In the genomic region with DNA sequence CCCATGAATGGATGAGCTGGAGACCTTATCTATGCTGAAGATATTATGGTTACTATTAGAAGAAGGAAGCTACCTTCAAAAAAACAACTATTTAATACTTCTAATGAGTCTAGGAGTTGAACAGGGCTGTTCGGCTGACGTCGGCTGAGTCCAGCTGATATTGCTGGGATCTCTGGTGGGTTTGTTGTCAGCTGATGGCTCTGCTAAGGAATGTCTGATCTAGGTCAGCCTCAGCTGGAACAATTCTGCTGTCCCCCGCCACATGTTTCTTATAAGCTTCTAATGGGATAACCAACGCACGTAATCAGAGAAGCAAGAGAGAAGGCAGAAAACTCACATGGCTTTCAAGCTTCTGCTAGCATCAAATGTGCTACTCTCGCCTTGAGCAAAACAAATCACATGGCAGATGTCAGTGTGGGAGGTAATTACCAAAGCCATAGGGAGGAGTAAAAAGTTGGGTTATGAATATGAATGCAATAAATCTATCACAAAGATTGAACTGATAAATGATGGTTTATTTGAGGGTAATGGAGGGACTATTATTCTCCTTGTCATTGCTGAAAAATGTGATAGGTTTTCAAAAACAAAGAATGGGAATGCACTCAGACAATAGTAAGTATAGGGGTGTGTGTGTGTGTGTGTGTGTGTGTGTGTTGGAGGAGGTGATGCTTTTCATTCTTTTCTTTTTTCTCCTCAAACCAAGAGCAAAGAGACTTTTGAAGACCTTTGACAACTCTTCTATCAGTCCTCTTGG, we compare ENCODE assay signal across 17 cellular contexts.
A peak's percentile ranks its signal among the peaks of the same experiment; 100 is the strongest.
DNase-seq lines count a peak whose midpoint lies in the region; ATAC-seq and TF ChIP-seq lines count a peak whose summit lies in the region.
"Had no signal": no experiment of that assay in that cellular context is flagged by ENCODE, and none has a peak within 500 bp of the region (broad histone marks: within the 10 kb centered on the region; RNA-seq: fewer than 3 reads in every experiment).

No MANE protein-coding gene starts in this region.

- ATAC-seq in HG02571 (IDR thresholded peaks at IDR 0.05; ENCODE audit: unreplicated experiment) (no peak), GM18868 (IDR thresholded peaks at IDR 0.05; ENCODE audit: unreplicated experiment) (no peak)
- ATAC-seq: HCT116 had no signal

- H3K4me1 ChIP-seq in spleen: no peaks in the 10 kb centered on the region
- H3K4me1 ChIP-seq: BE2C had no signal

- H3K9me3 ChIP-seq in spleen: no peaks in the 10 kb centered on the region
- H3K9me3 ChIP-seq: BE2C had no signal

- H3K27me3 ChIP-seq in spleen (replicated peaks in 1 of 7): no peaks in the 10 kb centered on the region
- H3K27me3 ChIP-seq: BE2C had no signal

- no peak overlapping the region for H3K4me3 ChIP-seq in spleen

- intact Hi-C loops in spleen (cut with DNase I; ENCODE audit: low total_unique reads): no loop called here

- no peak for TF ChIP-seq CTCF in spleen (IDR thresholded peaks at IDR 0.05 in 8 of 11, conservative IDR thresholded peaks at IDR 0.05 in 3 of 11)

- peak; percentile 57 for DNase-seq in Ammon's horn (ENCODE audit: low spot score)
- peak in 2 of 3 experiments; percentile 34 to 79 for DNase-seq in NCI-H1417 (lab: John Stamatoyannopoulos, UW)
- DNase-seq in NCI-H69 (lab: John Stamatoyannopoulos, UW): peak; percentile 90
- peak; percentile 7 for DNase-seq in islet precursor cell
- DNase-seq in spleen: no peak
- DNase-seq in NCI-H446 (lab: John Stamatoyannopoulos, UW): no peak
- DNase-seq: BE2C; C1 segment of cervical spinal cord; CD4-positive, CD25-positive, alpha-beta regulatory T cell; CD8-positive, alpha-beta memory T cell; DMS 273 treated with DMSO at 0.1 percent for 48 hours; GOT3; H7; HFFc6 had no signal

- WGBS in spleen, 5 donors: 87 to 97% (median 95%) methylated on average over 7 of the region's 7 CpGs

- no peak for TF ChIP-seq POLR2A in spleen (IDR thresholded peaks at IDR 0.05)

- no peaks in the 10 kb centered on the region for H3K36me3 ChIP-seq in spleen
- H3K36me3 ChIP-seq: BE2C had no signal

- H3K27ac ChIP-seq in spleen: no peak overlapping the region

Comparison
In these comparisons a context has a peak if more than half of its experiments do, and no peak if none do; other contexts are left out.
1. DNase-seq: peak in Ammon's horn (single experiment), NCI-H1417 (2 of 3), NCI-H69 (single experiment) and islet precursor cell (single experiment); none in spleen (single experiment) and NCI-H446 (0 of 2).